Comparison of ENCODE assay signal across 1 cellular context in genomic region chr4:16199132-16199531, GRCh38.
TF ChIP-seq lines count a peak whose summit lies in the region.

No MANE protein-coding gene starts in this region.

TF ChIP-seq in HCT116, 20 proteins besides CTCF, POLR2A, EP300 and RAD21:
- TF ChIP-seq ATF3 (IDR thresholded peaks at IDR 0.05): no peak
- TF ChIP-seq CBX3 (IDR thresholded peaks at IDR 0.05; ENCODE audit: low read depth): no peak
- no peak for TF ChIP-seq ZBTB33 (IDR thresholded peaks at IDR 0.05; ENCODE audit: extremely low read depth, insufficient replicate concordance, low read length)
- no peak for TF ChIP-seq ELF1 (IDR thresholded peaks at IDR 0.05; ENCODE audit: borderline replicate concordance, low read depth)
- no peak for TF ChIP-seq TCF7L2 (IDR thresholded peaks at IDR 0.05; ENCODE audit: borderline replicate concordance, extremely low read depth, insufficient read depth, insufficient read length)
- TF ChIP-seq ZNF274 (IDR thresholded peaks at IDR 0.05; ENCODE audit: low read depth, low read length): no peak
TF ChIP-seq in HCT116: peak in this region for 0.
